ENCODE assay signal across 8 cellular contexts in genomic region chr7:157690833-157691382, GRCh38.
DNase-seq lines count a peak whose midpoint lies in the region; ATAC-seq and TF ChIP-seq lines count a peak whose summit lies in the region.

No MANE protein-coding gene starts in this region.

- H3K36me3 ChIP-seq in GM23338 (ENCODE audit: insufficient read depth) (0 out of 2 replicates have a peak, but pooled peaks cover 4% of the 10 kb centered on the region), mucosa of stomach (ENCODE audit: control insufficient read depth, insufficient read depth, low read length) (no peaks in the 10 kb centered on the region), aorta (ENCODE audit: control insufficient read depth in 1 of 2, insufficient read depth in 2 of 2, low read length in 1 of 2) (no peaks in the 10 kb centered on the region)
- no peaks in the 10 kb centered on the region for H3K36me3 ChIP-seq in effector memory CD4-positive, alpha-beta T cell (ENCODE audit: control insufficient read depth, insufficient read depth, low read length)

- H3K9ac ChIP-seq in mucosa of stomach (ENCODE audit: low read length): peak overlapping the region; percentile 34

- H3K27me3 ChIP-seq in GM23338 (ENCODE audit: insufficient read depth): peaks cover 93% of the 10 kb centered on the region
- H3K27me3 ChIP-seq in effector memory CD4-positive, alpha-beta T cell (replicated peaks; ENCODE audit: control insufficient read depth, insufficient read depth, low read length, poor library complexity, severe bottlenecking): peaks cover 66% of the 10 kb centered on the region
- peaks cover 71% of the 10 kb centered on the region for H3K27me3 ChIP-seq in mucosa of stomach (ENCODE audit: control insufficient read depth, insufficient read depth, low read length)
- no peaks in the 10 kb centered on the region for H3K27me3 ChIP-seq in aorta (ENCODE audit: control insufficient read depth in 1 of 2, insufficient read depth in 2 of 2, low read length in 1 of 2)

- peaks cover 3% of the 10 kb centered on the region for H3K27me3 Mint-ChIP-seq in GM23338 (ENCODE audit: insufficient read depth, low read depth, poor library complexity)

- H3K9me3 ChIP-seq in effector memory CD4-positive, alpha-beta T cell (ENCODE audit: control insufficient read depth, low read length): no peaks in the 10 kb centered on the region
- no peaks in the 10 kb centered on the region for H3K9me3 ChIP-seq in mucosa of stomach (ENCODE audit: control insufficient read depth, low read length)
- no peaks in the 10 kb centered on the region for H3K9me3 ChIP-seq in aorta (ENCODE audit: control insufficient read depth, low read length)

- H3K79me2 ChIP-seq in GM23338 (replicated peaks; ENCODE audit: insufficient read depth): no peaks in the 10 kb centered on the region

- H3K9me3 Mint-ChIP-seq in GM23338: peaks cover 62% of the 10 kb centered on the region

- no peaks in the 10 kb centered on the region for H3K4me1 Mint-ChIP-seq in GM23338

- no peak for TF ChIP-seq CTCF in GM23338 (conservative IDR thresholded peaks at IDR 0.05; ENCODE audit: low read depth in 2 of 2)

- H3K9me2 ChIP-seq in GM23338 (ENCODE audit: insufficient read depth): no peaks in the 10 kb centered on the region

- H3K27ac ChIP-seq in GM23338 (ENCODE audit: low read depth) (no peak overlapping the region), aorta (ENCODE audit: low read depth in 1 of 2, low read length in 2 of 2) (no peak overlapping the region)
- H3K27ac ChIP-seq in effector memory CD4-positive, alpha-beta T cell (ENCODE audit: insufficient read depth, low read length, poor library complexity, severe bottlenecking): no peak overlapping the region

- peak overlapping the region; percentile 67; the same call in 1 of the 2 replicates for H3K4me2 ChIP-seq in GM23338

- intact Hi-C loops in aorta (cut with DNase I): no loop called here

- no peaks in the 10 kb centered on the region for H4K20me1 ChIP-seq in GM23338 (replicated peaks; ENCODE audit: insufficient read depth)

- no peak overlapping the region for H3K4me3 Mint-ChIP-seq in GM23338

- peak overlapping the region; percentile 32; the same call in 1 of the 2 replicates for H3K4me3 ChIP-seq in GM23338
- H3K4me3 ChIP-seq in effector memory CD4-positive, alpha-beta T cell (ENCODE audit: insufficient read depth, low read depth, low read length, poor library complexity, severe bottlenecking): peak overlapping the region; percentile 32
- no peak overlapping the region for H3K4me3 ChIP-seq in mucosa of stomach (ENCODE audit: low read length)
- peak overlapping the region in 1 of 2 donors; percentile 23 for H3K4me3 ChIP-seq in aorta (ENCODE audit: low read length in 2 of 2)

- H3K4me1 ChIP-seq in GM23338 (ENCODE audit: insufficient read depth) (peaks cover 5% of the 10 kb centered on the region; the same call in 1 of the 2 replicates), mucosa of stomach (ENCODE audit: control insufficient read depth, insufficient read depth, low read length) (peaks cover 22% of the 10 kb centered on the region), aorta (ENCODE audit: control insufficient read depth in 1 of 2, insufficient read depth in 2 of 2, low read length in 2 of 2) (no peaks in the 10 kb centered on the region)
- H3K4me1 ChIP-seq in effector memory CD4-positive, alpha-beta T cell (ENCODE audit: control insufficient read depth, insufficient read depth, low read length, poor library complexity, severe bottlenecking): peaks cover 42% of the 10 kb centered on the region

- ATAC-seq in GM23338 (no peak), aorta (ENCODE audit: low FRiP score) (peak; percentile 55), HG03342 (IDR thresholded peaks at IDR 0.05; ENCODE audit: unreplicated experiment) (no peak)

- 1% methylated on average over 12 to 60 of the region's 60 CpGs for WGBS in aorta, 2 donors

- no peaks in the 10 kb centered on the region for H3F3A ChIP-seq in GM23338 (replicated peaks; ENCODE audit: low read depth)

- H3K36me3 Mint-ChIP-seq in GM23338 (ENCODE audit: low read depth): peaks cover 30% of the 10 kb centered on the region

- H3K27ac Mint-ChIP-seq in GM23338: no peak overlapping the region

- DNase-seq in GM23338 (ENCODE audit: low spot score) (peak; percentile 65), NCI-H510A (lab: John Stamatoyannopoulos, UW) (peak; percentile 88), aorta (peak; percentile 56 to 70), HPDE6-E6E7 (ENCODE audit: extremely low spot score) (no peak), NCI-H526 treated with DMSO at 0.1 percent for 48 hours (lab: John Stamatoyannopoulos, UW) (no peak)
- DNase-seq in effector memory CD4-positive, alpha-beta T cell: no peak

- H2AFZ ChIP-seq in GM23338: no peak overlapping the region

TF ChIP-seq in GM23338, 12 proteins besides CTCF, POLR2A, EP300 and RAD21 (continues in another document):
- TF ChIP-seq JUNB (IDR thresholded peaks at IDR 0.05; ENCODE audit: unreplicated experiment) (no peak), EZH2phosphoT487 (IDR thresholded peaks at IDR 0.05; ENCODE audit: unreplicated experiment) (no peak), CREB1 (CRISPR knock-in tag; IDR thresholded peaks at IDR 0.05; ENCODE audit: low read depth) (no peak), EZH2 (IDR thresholded peaks at IDR 0.05; ENCODE audit: low read depth, unreplicated experiment) (no peak), ZNF462 (CRISPR knock-in tag; IDR thresholded peaks at IDR 0.05) (no peak), POLR2AphosphoS5 (IDR thresholded peaks at IDR 0.05; ENCODE audit: low read depth) (no peak)

Comparison
In these comparisons a context has a peak if more than half of its experiments do, and no peak if none do; other contexts are left out.
1. DNase-seq: peak in GM23338 (single experiment), NCI-H510A (single experiment) and aorta (2 of 2); none in effector memory CD4-positive, alpha-beta T cell (0 of 3), HPDE6-E6E7 (single experiment) and NCI-H526 treated with DMSO at 0.1 percent for 48 hours (single experiment).